8 cellular contexts compared by ENCODE assay signal in genomic region chr2:60530660-60531276, GRCh38. TPM values are rescaled to one million over a fixed set of nuclear protein-coding genes. Genes with fewer than 3 reads are reported as not detected.
A peak's percentile ranks its signal among the peaks of the same experiment; 100 is the strongest.
DNase-seq lines count a peak whose midpoint lies in the region; ATAC-seq and TF ChIP-seq lines count a peak whose summit lies in the region.

No MANE protein-coding gene starts in this region.

- peaks cover 100% of the 10 kb centered on the region for H3K4me1 Mint-ChIP-seq in activated B cell treated with CpG ODN at 0.5 μM for 24 hours
- peaks cover 0 to 4% of the 10 kb centered on the region in 2 donors for H3K4me1 Mint-ChIP-seq in effector memory CD8-positive, alpha-beta T cell (ENCODE audit: low read depth in 2 of 2)

- peaks cover 0 to 3% of the 10 kb centered on the region in 2 donors for H3K27me3 ChIP-seq in mucosa of rectum (ENCODE audit: control insufficient read depth in 2 of 2, insufficient read depth in 2 of 2, low read length in 2 of 2)

- peaks cover 0 to 4% of the 10 kb centered on the region in 2 donors for H3K36me3 ChIP-seq in mucosa of rectum (ENCODE audit: control insufficient read depth in 2 of 2, insufficient read depth in 2 of 2, low read length in 2 of 2)

- H3K9me3 ChIP-seq in mucosa of rectum (ENCODE audit: control insufficient read depth in 2 of 2, low read length in 2 of 2), result no peaks in the 10 kb centered on the region

- H3K4me3 Mint-ChIP-seq in activated B cell treated with CpG ODN at 0.5 μM for 24 hours, result peak overlapping the region; percentile 81
- no peak overlapping the region for H3K4me3 Mint-ChIP-seq in effector memory CD8-positive, alpha-beta T cell

- H3K9me3 Mint-ChIP-seq in activated B cell treated with CpG ODN at 0.5 μM for 24 hours, result no peaks in the 10 kb centered on the region
- H3K9me3 Mint-ChIP-seq in effector memory CD8-positive, alpha-beta T cell, result no peaks in the 10 kb centered on the region

- peak overlapping the region; percentile 84 for H3K27ac Mint-ChIP-seq in activated B cell treated with CpG ODN at 0.5 μM for 24 hours
- no peak overlapping the region for H3K27ac Mint-ChIP-seq in effector memory CD8-positive, alpha-beta T cell

- H3K27me3 Mint-ChIP-seq in activated B cell treated with CpG ODN at 0.5 μM for 24 hours, result no peaks in the 10 kb centered on the region
- peaks cover 73 to 74% of the 10 kb centered on the region in 2 donors for H3K27me3 Mint-ChIP-seq in effector memory CD8-positive, alpha-beta T cell

- peaks cover 52 to 54% of the 10 kb centered on the region in 2 donors for H3K4me1 ChIP-seq in mucosa of rectum (ENCODE audit: control insufficient read depth in 2 of 2, insufficient read depth in 2 of 2, low read length in 2 of 2)

- CTCF ChIA-PET in activated B cell treated with CpG ODN at 0.5 μM for 24 hours (lab: Charles Lee), result interaction anchor here (1.0 kb wide), 1 partner anchor 16 kb away, joined by 4 read pairs; no protein-coding TSS in a partner anchor

- POLR2A ChIA-PET in activated B cell treated with CpG ODN at 0.5 μM for 24 hours (lab: Charles Lee), result interaction anchor here (0.6 to 7.1 kb wide), 9 partner anchors 9 to 84 kb away, joined by 3 to 54 read pairs (median 4); partner anchors contain the start of gene BCL11A

- H3K4me3 ChIP-seq in mucosa of rectum (ENCODE audit: low read length in 2 of 2), result peak overlapping the region; percentile 49 to 62

- peaks cover 78% of the 10 kb centered on the region for H3K36me3 Mint-ChIP-seq in activated B cell treated with CpG ODN at 0.5 μM for 24 hours (ENCODE audit: low read depth)
- no peaks in the 10 kb centered on the region for H3K36me3 Mint-ChIP-seq in effector memory CD8-positive, alpha-beta T cell (ENCODE audit: insufficient read depth)

- H3K9ac ChIP-seq in mucosa of rectum (ENCODE audit: low read depth in 1 of 2, low read length in 2 of 2), result peak overlapping the region; percentile 54 to 55

- intact Hi-C loops in activated B cell treated with CpG ODN at 0.5 μM for 24 hours (cut with micrococcal nuclease), result loop anchor here (2.0 to 5.0 kb wide), 2 partner anchors 14 to 83 kb away; no protein-coding TSS in a partner anchor

- TF ChIP-seq CTCF in activated B cell treated with CpG ODN at 0.5 μM for 24 hours (IDR thresholded peaks at IDR 0.05), result no peak

- DNase-seq in GF-D8 (lab: John Stamatoyannopoulos, UW) (peak; percentile 66), NCI-H1417 (lab: John Stamatoyannopoulos, UW) (peak; percentile 68 to 94 (median 89)), activated B cell treated with CpG ODN at 0.5 μM for 24 hours (no peak), AG20443 (ENCODE audit: low spot score) (no peak)
- no peak for DNase-seq in effector memory CD8-positive, alpha-beta T cell

- peak overlapping the region; percentile 72 to 81 for H3K27ac ChIP-seq in mucosa of rectum (ENCODE audit: low read depth in 2 of 2, low read length in 2 of 2)

- ATAC-seq in HG02763 (IDR thresholded peaks at IDR 0.05; ENCODE audit: unreplicated experiment) (peak; percentile 77), activated B cell treated with CpG ODN at 0.5 μM for 24 hours (ENCODE audit: low read depth) (peak; percentile 49), GM21367 (IDR thresholded peaks at IDR 0.05; ENCODE audit: unreplicated experiment) (no peak)
- no peak for ATAC-seq in effector memory CD8-positive, alpha-beta T cell (replicated peaks)

RNA-seq across cellular contexts. Expression of gene BCL11A, which starts 22.7 kb away (rescaled TPM):
- 279 and 331 TPM in 2 replicates for total RNA-seq in activated B cell treated with CpG ODN at 0.5 μM for 24 hours

Comparison
In these comparisons a context has a peak if more than half of its experiments do, and no peak if none do; other contexts are left out.
1. DNase-seq: peak in GF-D8 (single experiment) and NCI-H1417 (3 of 3); none in activated B cell treated with CpG ODN at 0.5 μM for 24 hours (single experiment), AG20443 (single experiment) and effector memory CD8-positive, alpha-beta T cell (0 of 3).
2. ATAC-seq: peak in HG02763 (single experiment) and activated B cell treated with CpG ODN at 0.5 μM for 24 hours (single experiment); none in effector memory CD8-positive, alpha-beta T cell (single experiment) and GM21367 (single experiment).